8 cellular contexts compared by ENCODE assay signal in the genomic region with DNA sequence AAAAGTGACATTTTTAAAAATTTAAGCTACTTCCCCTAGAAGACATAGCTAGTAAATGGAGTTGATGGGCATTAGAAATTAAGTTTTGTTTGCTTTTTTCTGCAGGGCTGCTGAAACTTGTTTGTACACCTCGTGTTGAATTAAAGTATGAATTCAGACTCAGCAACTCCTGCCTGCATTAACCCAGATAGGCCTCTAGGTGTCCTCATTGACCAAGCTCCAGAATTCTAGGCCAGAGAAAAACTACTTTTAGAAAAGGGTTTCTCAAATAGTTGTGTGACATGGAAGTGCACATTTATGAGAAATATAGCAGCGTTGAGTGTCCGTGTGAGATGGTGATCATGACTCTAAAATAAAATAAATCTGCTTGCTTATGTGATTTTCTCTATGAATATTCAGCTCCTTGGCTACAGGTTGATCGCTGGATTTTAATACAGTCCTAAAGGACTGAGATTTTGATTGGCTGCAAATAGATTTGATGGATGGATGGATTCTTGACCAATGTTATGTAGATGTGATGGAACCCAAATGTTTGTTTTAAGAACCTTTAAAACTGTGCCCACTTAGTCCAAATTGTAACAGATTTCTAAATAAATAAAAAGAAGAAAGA. TPM values are rescaled to one million over a fixed set of nuclear protein-coding genes. Genes with fewer than 3 reads are reported as not detected.
DNase-seq lines count a peak whose midpoint lies in the region; ATAC-seq, FAIRE-seq and TF ChIP-seq lines count a peak whose summit lies in the region.

No MANE protein-coding gene starts in this region.

- H3K27me3 ChIP-seq in OCI-LY1 (ENCODE audit: insufficient read depth, low read length) = no peaks in the 10 kb centered on the region
- no peaks in the 10 kb centered on the region for H3K27me3 ChIP-seq in astrocyte (ENCODE audit: insufficient read depth, low read length)
- no peaks in the 10 kb centered on the region for H3K27me3 ChIP-seq in small intestine (ENCODE audit: control insufficient read depth in 2 of 2, insufficient read depth in 2 of 2, low read length in 2 of 2)

- H3K36me3 ChIP-seq in OCI-LY1 (ENCODE audit: insufficient read depth, low read length) (no peaks in the 10 kb centered on the region), astrocyte (ENCODE audit: insufficient read depth, low read length) (no peaks in the 10 kb centered on the region), small intestine (ENCODE audit: control insufficient read depth in 2 of 2, insufficient read depth in 2 of 2, low read length in 2 of 2) (no peaks in the 10 kb centered on the region)

- H3K9ac ChIP-seq in OCI-LY1 (ENCODE audit: low read length) = no peak overlapping the region
- no peak overlapping the region for H3K9ac ChIP-seq in astrocyte (ENCODE audit: low read length)

- TF ChIP-seq CTCF in OCI-LY1 (IDR thresholded peaks at IDR 0.05; ENCODE audit: low read length) (peak; percentile 93), astrocyte (IDR thresholded peaks at IDR 0.05; ENCODE audit: insufficient read depth, low read depth, low read length) (peak; percentile 100)

- H3K9me3 ChIP-seq in OCI-LY1 (ENCODE audit: low read length) = no peaks in the 10 kb centered on the region
- H3K9me3 ChIP-seq in astrocyte (ENCODE audit: insufficient read depth, low read depth, low read length) = no peaks in the 10 kb centered on the region
- H3K9me3 ChIP-seq in small intestine (ENCODE audit: control insufficient read depth, low read depth) = no peaks in the 10 kb centered on the region

- H3K4me1 ChIP-seq in OCI-LY1 (ENCODE audit: insufficient read depth, low read length, severe bottlenecking) (no peaks in the 10 kb centered on the region), astrocyte (ENCODE audit: insufficient read depth, low read length) (no peaks in the 10 kb centered on the region), small intestine (ENCODE audit: control insufficient read depth in 2 of 2, insufficient read depth in 1 of 2, low read depth in 1 of 2, low read length in 1 of 2) (no peaks in the 10 kb centered on the region)

- no peak overlapping the region for H2AFZ ChIP-seq in OCI-LY1 (ENCODE audit: low read length)
- H2AFZ ChIP-seq in astrocyte (ENCODE audit: low read depth, low read length) = no peak overlapping the region

- H3K4me3 ChIP-seq in OCI-LY1 (ENCODE audit: low read depth, low read length, poor library complexity, severe bottlenecking) (no peak overlapping the region), astrocyte (ENCODE audit: insufficient read depth, low read depth, low read length) (no peak overlapping the region), small intestine (ENCODE audit: low read depth in 1 of 2, low read length in 2 of 2) (no peak overlapping the region)

- H3K27ac Mint-ChIP-seq in astrocyte (ENCODE audit: unreplicated experiment) = no peak overlapping the region

- H3K36me3 Mint-ChIP-seq in astrocyte (ENCODE audit: low read depth, unreplicated experiment) = no peaks in the 10 kb centered on the region

- peak; percentile 87 for FAIRE-seq in astrocyte (lab: Jason Lieb, UNC)
- peak; percentile 84 for FAIRE-seq in small intestine (lab: Jason Lieb, UNC)

- H3K4me3 Mint-ChIP-seq in astrocyte (ENCODE audit: unreplicated experiment) = no peak overlapping the region

- no peaks in the 10 kb centered on the region for H3K79me2 ChIP-seq in OCI-LY1 (ENCODE audit: insufficient read depth, low read length)
- H3K79me2 ChIP-seq in astrocyte (ENCODE audit: insufficient read depth, low read length) = no peaks in the 10 kb centered on the region

- H3F3A ChIP-seq in OCI-LY1 (ENCODE audit: insufficient read depth, low read length) = no peaks in the 10 kb centered on the region

- no peaks in the 10 kb centered on the region for H3K27me3 Mint-ChIP-seq in astrocyte (ENCODE audit: low read depth, unreplicated experiment)

- no peaks in the 10 kb centered on the region for H3K9me2 ChIP-seq in OCI-LY1 (ENCODE audit: low read depth, low read length)

- H3K4me2 ChIP-seq in OCI-LY1 (ENCODE audit: low read length) (no peak overlapping the region), astrocyte (ENCODE audit: low read length) (no peak overlapping the region)

- DNase-seq in SHP77 (lab: John Stamatoyannopoulos, UW) = peak; percentile 23 to 28
- DNase-seq in SHP77 treated with DMSO at 0.1 percent for 48 hours (lab: John Stamatoyannopoulos, UW) = no peak
- no peak for DNase-seq in astrocyte (ENCODE audit: low read depth)
- peak; percentile 38 for DNase-seq in hepatic stellate cell (ENCODE audit: low spot score)
- peak; percentile 56 for DNase-seq in small intestine
- DNase-seq in NCI-H1048 (lab: John Stamatoyannopoulos, UW) = no peak

- H3K9me3 Mint-ChIP-seq in astrocyte (ENCODE audit: unreplicated experiment) = no peaks in the 10 kb centered on the region

- H4K20me1 ChIP-seq in OCI-LY1 (ENCODE audit: insufficient read depth, low read length) = no peaks in the 10 kb centered on the region
- H4K20me1 ChIP-seq in astrocyte (ENCODE audit: insufficient read depth, low read length) = no peaks in the 10 kb centered on the region

- peak; percentile 50 for ATAC-seq in HG02884 (IDR thresholded peaks at IDR 0.05; ENCODE audit: unreplicated experiment)

- no peaks in the 10 kb centered on the region for H3K4me1 Mint-ChIP-seq in astrocyte (ENCODE audit: low read depth, unreplicated experiment)

- H3K27ac ChIP-seq in OCI-LY1 (ENCODE audit: low read depth, low read length, poor library complexity, severe bottlenecking) (no peak overlapping the region), astrocyte (ENCODE audit: low read depth, low read length) (no peak overlapping the region), small intestine (ENCODE audit: low read depth in 1 of 2, low read length in 1 of 2) (no peak overlapping the region)

- WGBS in small intestine, 3 donors = 25 to 28% (median 27%) methylated on average over 4 of the region's 4 CpGs

RNA-seq across cellular contexts. Expression of a gene that starts 39.3 kb away (rescaled TPM):
- 0.07 TPM in 1 of 2 replicates, not detected in the other for total RNA-seq in astrocyte
- polyA plus RNA-seq in small intestine = under 1 TPM in 2 of 3 donors, not detected in 1; 0.09 to 0.27 TPM

Comparison
In these comparisons a context has a peak if more than half of its experiments do, and no peak if none do; other contexts are left out.
1. DNase-seq: peak in SHP77 (2 of 2), hepatic stellate cell (single experiment) and small intestine (single experiment); none in SHP77 treated with DMSO at 0.1 percent for 48 hours (single experiment), astrocyte (single experiment) and NCI-H1048 (single experiment).